ENCODE assay signal across 8 cellular contexts in genomic region chr9:35111006-35111933, GRCh38. TPM values are rescaled to one million over a fixed set of nuclear protein-coding genes. Genes with fewer than 3 reads are reported as not detected.
DNase-seq lines count a peak whose midpoint lies in the region; ATAC-seq and TF ChIP-seq lines count a peak whose summit lies in the region.

No MANE protein-coding gene starts in this region.

- peak; percentile 80 for TF ChIP-seq POLR2A in prostate gland (IDR thresholded peaks at IDR 0.05)

- H3K27ac Mint-ChIP-seq in T-helper 17 cell: peak overlapping the region; percentile 92

- DNase-seq in GM13976 (ENCODE audit: low spot score) (peak; percentile 96), NCI-H1694 (lab: John Stamatoyannopoulos, UW) (peak; percentile 95), T-helper 17 cell (peak; percentile 89 to 96 (median 95)), right atrium auricular region (ENCODE audit: low spot score) (peak; percentile 99), prostate gland (ENCODE audit: low spot score) (peak; percentile 98)

- intact Hi-C loops in prostate gland (cut with DNase I): loop anchor here (10.0 kb wide), 3 partner anchors 54 to 624 kb away; partner anchors contain the start of genes CREB3, TESK1, TLN1 and UNC13B

- H3K27me3 ChIP-seq in right atrium auricular region (no peaks in the 10 kb centered on the region), prostate gland (replicated peaks; ENCODE audit: insufficient read depth) (no peaks in the 10 kb centered on the region)

- H3K36me3 ChIP-seq in right atrium auricular region: peaks cover 24% of the 10 kb centered on the region
- H3K36me3 ChIP-seq in prostate gland: peaks cover 8 to 11% of the 10 kb centered on the region in 2 donors
- no peaks in the 10 kb centered on the region for H3K36me3 ChIP-seq in urinary bladder (ENCODE audit: insufficient read depth)

- no peaks in the 10 kb centered on the region for H3K27me3 Mint-ChIP-seq in T-helper 17 cell

- no peaks in the 10 kb centered on the region for H3K9me3 ChIP-seq in T-helper 17 cell (ENCODE audit: control insufficient read depth, low read length, poor library complexity, severe bottlenecking)
- no peaks in the 10 kb centered on the region for H3K9me3 ChIP-seq in right atrium auricular region
- no peaks in the 10 kb centered on the region for H3K9me3 ChIP-seq in prostate gland

- H3K27ac ChIP-seq in angular gyrus (ENCODE audit: low read depth, low read length): peak overlapping the region; percentile 89
- H3K27ac ChIP-seq in right atrium auricular region: peak overlapping the region; percentile 90 to 98
- H3K27ac ChIP-seq in prostate gland: peak overlapping the region; percentile 72 to 77
- H3K27ac ChIP-seq in urinary bladder (ENCODE audit: low read depth): peak overlapping the region; percentile 87

- H3K4me1 Mint-ChIP-seq in T-helper 17 cell: peaks cover 57% of the 10 kb centered on the region

- TF ChIP-seq CTCF in GM13976 (IDR thresholded peaks at IDR 0.05; ENCODE audit: borderline replicate concordance, control extremely low read depth, extremely low read depth, insufficient read depth, missing control alignments): no peak
- no peak for TF ChIP-seq CTCF in right atrium auricular region (IDR thresholded peaks at IDR 0.05)
- peak in 1 of 4 experiments; percentile 7 for TF ChIP-seq CTCF in prostate gland (IDR thresholded peaks at IDR 0.05)

- H3K4me3 ChIP-seq in right atrium auricular region: peak overlapping the region; percentile 69 to 90
- peak overlapping the region; percentile 70 to 73 for H3K4me3 ChIP-seq in prostate gland
- H3K4me3 ChIP-seq in urinary bladder (ENCODE audit: low read depth, low read length): peak overlapping the region; percentile 66

- H3K4me1 ChIP-seq in right atrium auricular region: peaks cover 0 to 60% of the 10 kb centered on the region in 2 donors
- H3K4me1 ChIP-seq in prostate gland (replicated peaks): peaks cover 11% of the 10 kb centered on the region
- H3K4me1 ChIP-seq in urinary bladder (ENCODE audit: insufficient read depth): no peaks in the 10 kb centered on the region

- WGBS in prostate gland: 1% methylated on average over 54 of the region's 57 CpGs
- WGBS in urinary bladder: 1% methylated on average over 57 of the region's 57 CpGs

- in situ Hi-C loops in GM13976 (cut with MboI; ENCODE audit: low sequenced_read_pairs, unreplicated experiment): no loop called here

- H3K36me3 Mint-ChIP-seq in T-helper 17 cell (ENCODE audit: low read depth): no peaks in the 10 kb centered on the region

- ATAC-seq in HG02885 (IDR thresholded peaks at IDR 0.05; ENCODE audit: poor library complexity, unreplicated experiment) (peak; percentile 84), T-helper 17 cell (peak; percentile 80)

- H3K4me3 Mint-ChIP-seq in T-helper 17 cell: peak overlapping the region; percentile 83

RNA-seq across cellular contexts. Expression of gene ATOSB, which starts 4.4 kb away (rescaled TPM):
- total RNA-seq in T-helper 17 cell (10 to 100 TPM in 1 of 2 donors, 1 to 10 TPM in 1; 9.8 to 11.6 TPM), right atrium auricular region (10 to 100 TPM; 19.6 to 22.2 TPM), prostate gland (10 to 100 TPM; 15.9 to 21.3 TPM), urinary bladder (6.0 TPM)
- 18.7 TPM for polyA plus RNA-seq in urinary bladder

RNA-seq across cellular contexts. Expression of gene STOML2, which starts 8.3 kb away (rescaled TPM):
- 10 to 100 TPM; 41.0 to 44.2 TPM for total RNA-seq in T-helper 17 cell
- 100 to 1,000 TPM; 114 to 115 TPM for total RNA-seq in right atrium auricular region
- total RNA-seq in prostate gland: 100 to 1,000 TPM; 100 to 114 TPM
- 52.3 TPM for total RNA-seq in urinary bladder
- polyA plus RNA-seq in urinary bladder: 106 TPM

RNA-seq across cellular contexts. Expression of gene PIGO, which starts 14.9 kb away (rescaled TPM):
- total RNA-seq in T-helper 17 cell (10 to 100 TPM; 19.1 to 20.4 TPM), right atrium auricular region (10 to 100 TPM in 1 of 2 donors, 1 to 10 TPM in 1; 9.0 to 12.3 TPM), prostate gland (10 to 100 TPM; 29.9 to 30.7 TPM), urinary bladder (8.6 TPM)
- polyA plus RNA-seq in urinary bladder: 14.8 TPM

RNA-seq across cellular contexts. Expression of gene FANCG, which starts 31.5 kb away (rescaled TPM):
- total RNA-seq in T-helper 17 cell (10 to 100 TPM; 18.8 to 23.6 TPM), right atrium auricular region (1 to 10 TPM in 1 of 2 donors, under 1 TPM in 1; 0.89 to 1.9 TPM), prostate gland (10 to 100 TPM; 12.9 to 16.8 TPM), urinary bladder (14.9 TPM)
- 8.8 TPM for polyA plus RNA-seq in urinary bladder

RNA-seq across cellular contexts. Expression of gene VCP, which starts 38.8 kb away (rescaled TPM):
- total RNA-seq in T-helper 17 cell (100 to 1,000 TPM; 222 to 238 TPM), right atrium auricular region (100 to 1,000 TPM; 150 to 157 TPM), prostate gland (100 to 1,000 TPM; 161 to 180 TPM), urinary bladder (174 TPM)
- 142 TPM for polyA plus RNA-seq in urinary bladder

Comparison
In these comparisons a context has a peak if more than half of its experiments do, and no peak if none do; other contexts are left out.
1. Peak in every context shown above with its lines: DNase-seq, ATAC-seq, H3K4me3 ChIP-seq and H3K27ac ChIP-seq.